In genomic region chr19:56083668-56084067, GRCh38 we compare ENCODE assay signal across 22 cellular contexts. TPM values are rescaled to one million over a fixed set of nuclear protein-coding genes. Genes with fewer than 3 reads are reported as not detected.
DNase-seq lines count a peak whose midpoint lies in the region; ATAC-seq, FAIRE-seq and TF ChIP-seq lines count a peak whose summit lies in the region.
"Had no signal": no experiment of that assay in that cellular context is flagged by ENCODE, and none has a peak within 500 bp of the region (broad histone marks: within the 10 kb centered on the region; RNA-seq: fewer than 3 reads in every experiment).

No MANE protein-coding gene starts in this region.

- peaks cover 15% of the 10 kb centered on the region for H3K4me1 ChIP-seq in GM23338 (ENCODE audit: insufficient read depth)
- peaks cover 8 to 28% of the 10 kb centered on the region in 2 experiments; a peak in 4 of 5 replicates for H3K4me1 ChIP-seq in K562 (replicated peaks in 1 of 2; ENCODE audit: control insufficient read depth in 2 of 2, insufficient read depth in 2 of 2, low read length in 2 of 2)
- H3K4me1 ChIP-seq in spleen = peaks cover 12 to 65% (median 31%) of the 10 kb centered on the region in 6 donors

- H3K27me3 ChIP-seq in GM23338 (ENCODE audit: insufficient read depth) (no peaks in the 10 kb centered on the region), K562 (ENCODE audit: control insufficient read depth in 2 of 2, insufficient read depth in 2 of 2, low read length in 2 of 2) (no peaks in the 10 kb centered on the region), spleen (replicated peaks in 1 of 7) (peaks cover 0 to 4% (median 0%) of the 10 kb centered on the region in 7 donors)
- H3K27me3 ChIP-seq: BLaER1 had no signal

- H3K79me2 ChIP-seq in GM23338 (replicated peaks; ENCODE audit: insufficient read depth) = 0 out of 2 replicates have a peak, but pooled peaks cover 3% of the 10 kb centered on the region
- no peaks in the 10 kb centered on the region for H3K79me2 ChIP-seq in K562 (ENCODE audit: control insufficient read depth, insufficient read depth, low read length)

- H3F3A ChIP-seq in GM23338 (replicated peaks; ENCODE audit: low read depth) = 0 out of 2 replicates have a peak, but pooled peaks cover 9% of the 10 kb centered on the region

- intact Hi-C loops in K562 (cut with micrococcal nuclease) (no loop called here), spleen (cut with DNase I; ENCODE audit: low total_unique reads) (no loop called here)

- H3K4me2 ChIP-seq in GM23338 (no peak overlapping the region), K562 (ENCODE audit: insufficient read depth, low read length) (no peak overlapping the region)
- H3K4me2 ChIP-seq: BLaER1 had no signal

- H3K9me3 ChIP-seq in K562 (replicated peaks; ENCODE audit: control insufficient read depth, insufficient read depth, low read depth, low read length) = no peaks in the 10 kb centered on the region
- H3K9me3 ChIP-seq in spleen = no peaks in the 10 kb centered on the region
- H3K9me3 ChIP-seq: BLaER1 had no signal

- H2AFZ ChIP-seq in GM23338 (no peak overlapping the region), K562 (ENCODE audit: low read depth, low read length) (no peak overlapping the region)

- H3K9me3 Mint-ChIP-seq in GM23338 = no peaks in the 10 kb centered on the region
- H3K9me3 Mint-ChIP-seq in progenitor cell of endocrine pancreas (ENCODE audit: low read depth) = no peaks in the 10 kb centered on the region
- H3K9me3 Mint-ChIP-seq: CD4-positive, alpha-beta T cell; H9; IgD-negative memory B cell had no signal

- H3K4me3 ChIP-seq in GM23338 (no peak overlapping the region), K562 (no peak overlapping the region), spleen (no peak overlapping the region)
- H3K4me3 ChIP-seq: BLaER1 had no signal

- CTCF ChIA-PET in K562 (lab: Yijun Ruan, JAX; ENCODE audit: low intra/inter-chr PET ratio) = interaction anchor here (0.6 kb wide), 1 partner anchor 170 kb away, joined by 6 read pairs; no protein-coding TSS in a partner anchor

- TF ChIP-seq POLR2A in K562 (conservative IDR thresholded peaks at IDR 0.05) (no peak; the same call in 1 of the 2 replicates), spleen (IDR thresholded peaks at IDR 0.05) (no peak)

- H3K4me3 Mint-ChIP-seq in GM23338 (no peak overlapping the region), progenitor cell of endocrine pancreas (ENCODE audit: low read depth) (no peak overlapping the region)
- H3K4me3 Mint-ChIP-seq: CD4-positive, alpha-beta T cell; H9; IgD-negative memory B cell had no signal

- no peak overlapping the region for H3K27ac ChIP-seq in GM23338 (ENCODE audit: low read depth)
- H3K27ac ChIP-seq in K562 (ENCODE audit: extremely low read depth, low read depth, low read length) = no peak overlapping the region
- H3K27ac ChIP-seq in spleen = no peak overlapping the region
- H3K27ac ChIP-seq: BLaER1 had no signal

- in situ Hi-C loops in K562 (cut with MboI) = no loop called here

- peaks cover 12% of the 10 kb centered on the region; the same call in 1 of the 2 replicates for H4K20me1 ChIP-seq in GM23338 (replicated peaks; ENCODE audit: insufficient read depth)
- peaks cover 11% of the 10 kb centered on the region for H4K20me1 ChIP-seq in K562 (replicated peaks; ENCODE audit: control insufficient read depth, insufficient read depth, low read length)

- DNase-seq in GM23338 (ENCODE audit: low spot score) = no peak
- DNase-seq in HuH-7 (ENCODE audit: low spot score) = peak; percentile 15
- peak in 2 of 4 experiments; percentile 59 to 60 for DNase-seq in K562 (ENCODE audit: extremely low read depth in 1 of 4, low spot score in 3 of 4)
- DNase-seq in spleen = peak; percentile 4
- DNase-seq in MV-4-11 (lab: John Stamatoyannopoulos, UW) = no peak
- DNase-seq in progenitor cell of endocrine pancreas (ENCODE audit: low spot score, unreplicated experiment) = no peak
- DNase-seq in GM19238 (ENCODE audit: insufficient read length, low spot score) = no peak
- DNase-seq: CD4-positive, alpha-beta T cell; COR-L47; DMS79 treated with DMSO at 0.1 percent for 48 hours; H9; Kasumi-1; NCI-H1417 treated with DMSO at 0.1 percent for 48 hours; NCI-H187; NCI-H446 treated with DMSO at 0.1 percent for 48 hours; NCI-H526 treated with DMSO at 0.1 percent for 48 hours; PC-3; RPMI8226; SHP77; T-helper 2 cell had no signal

- WGBS in K562 (ENCODE audit: insufficient coverage, low coverage, missing lambda C conversion rate) = 26% methylated on average over 7 of the region's 9 CpGs
- WGBS in spleen, 5 donors = 70 to 89% (median 74%) methylated on average over 9 of the region's 9 CpGs

- FAIRE-seq in K562 (lab: Jason Lieb, UNC) = no peak

- peaks cover 33% of the 10 kb centered on the region for H3K4me1 Mint-ChIP-seq in GM23338
- peaks cover 11% of the 10 kb centered on the region for H3K4me1 Mint-ChIP-seq in progenitor cell of endocrine pancreas (ENCODE audit: low read depth)

- POLR2A ChIA-PET in K562 (lab: Yijun Ruan, JAX) = interaction anchor here (0.7 kb wide), 1 partner anchor 85 kb away, joined by 3 read pairs; no protein-coding TSS in a partner anchor

- H3K27me3 Mint-ChIP-seq in GM23338 (ENCODE audit: insufficient read depth, low read depth, poor library complexity) (peaks cover 27% of the 10 kb centered on the region), progenitor cell of endocrine pancreas (peaks cover 19% of the 10 kb centered on the region)
- H3K27me3 Mint-ChIP-seq: IgD-negative memory B cell had no signal

- TF ChIP-seq RAD21 in K562 (CRISPR knock-in tag; conservative IDR thresholded peaks at IDR 0.05 in 1 of 2, IDR thresholded peaks at IDR 0.05 in 1 of 2) = no peak

- no peak for TF ChIP-seq EP300 in K562 (IDR thresholded peaks at IDR 0.05; ENCODE audit: low read length)

- H3K27ac Mint-ChIP-seq in GM23338 = no peak overlapping the region
- H3K27ac Mint-ChIP-seq in progenitor cell of endocrine pancreas = no peak overlapping the region
- H3K27ac Mint-ChIP-seq: CD4-positive, alpha-beta T cell; H9; IgD-negative memory B cell had no signal

- no peak for TF ChIP-seq CTCF in GM23338 (conservative IDR thresholded peaks at IDR 0.05; ENCODE audit: low read depth in 2 of 2)
- no peak for TF ChIP-seq CTCF in K562 (IDR thresholded peaks at IDR 0.05 in 2 of 3, conservative IDR thresholded peaks at IDR 0.05 in 1 of 3; ENCODE audit: insufficient read depth in 2 of 3, low read depth in 1 of 3, low read length in 3 of 3)
- TF ChIP-seq CTCF in spleen (IDR thresholded peaks at IDR 0.05 in 8 of 11, conservative IDR thresholded peaks at IDR 0.05 in 3 of 11) = no peak
- TF ChIP-seq CTCF in progenitor cell of endocrine pancreas (IDR thresholded peaks at IDR 0.05; ENCODE audit: unreplicated experiment) = no peak

- H3K36me3 ChIP-seq in GM23338 (ENCODE audit: insufficient read depth) (no peaks in the 10 kb centered on the region), K562 (ENCODE audit: control insufficient read depth, insufficient read depth, low read length) (peaks cover 10% of the 10 kb centered on the region; the same call in 1 of the 3 replicates), spleen (peaks cover 0 to 41% (median 13%) of the 10 kb centered on the region in 6 donors)

- H3K9me2 ChIP-seq in GM23338 (ENCODE audit: insufficient read depth) = no peaks in the 10 kb centered on the region

- no TSS peak for BruUV-seq in K562 (replicated peaks; lab: Mats Ljungman, UMichigan)

- H3K9me1 ChIP-seq in K562 (ENCODE audit: control insufficient read depth, insufficient read depth, low read length) = peaks cover 3% of the 10 kb centered on the region

- ATAC-seq in GM23338 (no peak), K562 (no peak)
- ATAC-seq: PC-3 had no signal

- H3K9ac ChIP-seq in K562 (ENCODE audit: insufficient read depth in 1 of 2, low read depth in 2 of 2, low read length in 2 of 2) = no peak overlapping the region
- H3K9ac ChIP-seq: BLaER1 had no signal

- H3K36me3 Mint-ChIP-seq in GM23338 (ENCODE audit: low read depth) = peaks cover 4% of the 10 kb centered on the region; the same call in 2 of the 3 replicates
- H3K36me3 Mint-ChIP-seq in progenitor cell of endocrine pancreas (ENCODE audit: insufficient read depth) = peaks cover 3% of the 10 kb centered on the region
- H3K36me3 Mint-ChIP-seq: IgD-negative memory B cell had no signal

RNA-seq across cellular contexts. Expression of gene ZNF787, which starts 37.4 kb away (rescaled TPM):
- 35.3 and 44.6 TPM in 2 replicates for total RNA-seq in GM23338 (2014; rRNA removed; shearing (Covaris generic))
- 12.5 and 15.9 TPM in 2 replicates for polyA plus RNA-seq in GM23338 (2016; fragmentation: Nextera tagmentation; extraction: Ambion mirVana)
- total RNA-seq in K562 (2011; cell fraction: chromatin; rRNA removed; ENCODE audit: low replicate concordance) = 17.6 and 47.4 TPM in 2 replicates
- 27.8 and 29.1 TPM in 2 replicates for total RNA-seq in K562 (2011; cell fraction: nucleolus; rRNA removed)
- total RNA-seq in K562 (2011; cell fraction: nucleoplasm; rRNA removed) = 19.5 and 20.7 TPM in 2 replicates
- total RNA-seq in K562 (2014; rRNA removed) = 77.6 and 84.0 TPM in 2 replicates
- 5.3 and 5.7 TPM in 2 replicates for total RNA-seq in K562 (2014; rRNA removed; fragmentation: Illumina TruSeq; extraction: Trizol)
- total RNA-seq in K562 (2015; rRNA removed; fragmentation: Illumina TruSeq; extraction: Trizol) = 26.1 and 30.6 TPM in 2 replicates
- 65.9 and 73.8 TPM in 2 replicates for total RNA-seq in K562 (2021)
- polyA plus RNA-seq in K562 (2011; rRNA removed) = 7.3 and 10.9 TPM in 2 replicates
- polyA plus RNA-seq in K562 (2011; cell fraction: cytosol; rRNA removed) = 11.1 and 55.5 TPM in 2 replicates
- 10.4 and 17.2 TPM in 2 replicates for polyA plus RNA-seq in K562 (2011; cell fraction: nucleus; rRNA removed)
- 35.3 and 37.8 TPM in 2 replicates for polyA plus RNA-seq in K562 (2012)
- 6.9 and 20.9 TPM in 2 replicates for polyA plus RNA-seq in K562 (2014; fragmentation: Illumina TruSeq; extraction: Trizol)
- polyA plus RNA-seq in K562 (2014; fragmentation: Nextera tagmentation; extraction: Ambion mirVana) = under 1 TPM; 0.45 to 0.53 TPM
- 51.1 and 54.4 TPM in 2 replicates for polyA plus RNA-seq in K562 (2014; rRNA removed)
- polyA minus RNA-seq in K562 (2011; rRNA and poly(A)+ RNA removed) = 1.8 and 3.2 TPM in 2 replicates
- 20.8 and 30.9 TPM in 2 replicates for polyA minus RNA-seq in K562 (2011; cell fraction: cytosol; rRNA and poly(A)+ RNA removed)
- polyA minus RNA-seq in K562 (2011; cell fraction: nucleus; rRNA and poly(A)+ RNA removed) = 6.3 and 6.7 TPM in 2 replicates
- total RNA-seq in spleen = 10 to 100 TPM; 18.0 to 53.8 (median 42.8) TPM
- polyA plus RNA-seq in spleen = 10 to 100 TPM; 16.6 to 39.0 (median 21.1) TPM
- total RNA-seq in progenitor cell of endocrine pancreas = 33.9 and 34.3 TPM in 2 replicates

RNA-seq across cellular contexts. Expression of gene ZNF444, which starts 57.4 kb away (rescaled TPM):
- total RNA-seq in GM23338 (2014; rRNA removed; shearing (Covaris generic)) = 58.5 and 60.5 TPM in 2 replicates
- 23.6 and 25.1 TPM in 2 replicates for polyA plus RNA-seq in GM23338 (2016; fragmentation: Nextera tagmentation; extraction: Ambion mirVana)
- total RNA-seq in K562 (2011; cell fraction: chromatin; rRNA removed; ENCODE audit: low replicate concordance) = 10.3 and 22.0 TPM in 2 replicates
- total RNA-seq in K562 (2011; cell fraction: nucleolus; rRNA removed) = 14.7 and 18.6 TPM in 2 replicates
- 13.4 and 17.9 TPM in 2 replicates for total RNA-seq in K562 (2011; cell fraction: nucleoplasm; rRNA removed)
- total RNA-seq in K562 (2014; rRNA removed) = 20.0 and 20.8 TPM in 2 replicates
- total RNA-seq in K562 (2014; rRNA removed; fragmentation: Illumina TruSeq; extraction: Trizol) = 2.0 and 2.8 TPM in 2 replicates
- total RNA-seq in K562 (2015; rRNA removed; fragmentation: Illumina TruSeq; extraction: Trizol) = 6.9 and 7.0 TPM in 2 replicates
- 38.8 and 40.0 TPM in 2 replicates for total RNA-seq in K562 (2021)
- polyA plus RNA-seq in K562 (2011; rRNA removed) = 6.1 and 7.4 TPM in 2 replicates
- polyA plus RNA-seq in K562 (2011; cell fraction: cytosol; rRNA removed) = 14.2 and 42.2 TPM in 2 replicates
- polyA plus RNA-seq in K562 (2011; cell fraction: nucleus; rRNA removed) = 10.7 and 21.0 TPM in 2 replicates
- polyA plus RNA-seq in K562 (2012) = 17.4 and 18.2 TPM in 2 replicates
- polyA plus RNA-seq in K562 (2014; fragmentation: Illumina TruSeq; extraction: Trizol) = 7.7 and 10.6 TPM in 2 replicates
- polyA plus RNA-seq in K562 (2014; fragmentation: Nextera tagmentation; extraction: Ambion mirVana) = under 1 TPM; 0.39 to 0.49 TPM
- 24.3 and 28.4 TPM in 2 replicates for polyA plus RNA-seq in K562 (2014; rRNA removed)
- polyA minus RNA-seq in K562 (2011; rRNA and poly(A)+ RNA removed) = 2.2 and 4.2 TPM in 2 replicates
- 8.6 and 9.5 TPM in 2 replicates for polyA minus RNA-seq in K562 (2011; cell fraction: cytosol; rRNA and poly(A)+ RNA removed)
- polyA minus RNA-seq in K562 (2011; cell fraction: nucleus; rRNA and poly(A)+ RNA removed) = 2.8 and 3.4 TPM in 2 replicates
- 10 to 100 TPM; 17.0 to 27.9 (median 23.1) TPM for total RNA-seq in spleen
- 10 to 100 TPM; 17.0 to 35.1 (median 22.6) TPM for polyA plus RNA-seq in spleen
- 132 and 135 TPM in 2 replicates for total RNA-seq in progenitor cell of endocrine pancreas

Comparison
In these comparisons a context has a peak if more than half of its experiments do, and no peak if none do; other contexts are left out.
1. DNase-seq: peak in HuH-7 (single experiment) and spleen (single experiment); none in GM23338 (single experiment), MV-4-11 (single experiment), progenitor cell of endocrine pancreas (single experiment) and GM19238 (single experiment).